In genomic region chr7:56107954-56108258, GRCh38 we compare ENCODE assay signal across 19 cellular contexts. TPM values are rescaled to one million over a fixed set of nuclear protein-coding genes. Genes with fewer than 3 reads are reported as not detected.
A peak's percentile ranks its signal among the peaks of the same experiment; 100 is the strongest.
DNase-seq lines count a peak whose midpoint lies in the region; ATAC-seq and TF ChIP-seq lines count a peak whose summit lies in the region.
"Had no signal": no experiment of that assay in that cellular context is flagged by ENCODE, and none has a peak within 500 bp of the region (broad histone marks: within the 10 kb centered on the region; RNA-seq: fewer than 3 reads in every experiment).

No MANE protein-coding gene starts in this region.

- H3K27ac Mint-ChIP-seq in CD4-positive, CD25-positive, alpha-beta regulatory T cell: peak overlapping the region in 2 of 3 donors; percentile 98 to 99
- peak overlapping the region; percentile 55 for H3K27ac Mint-ChIP-seq in CD8-positive, alpha-beta T cell
- peak overlapping the region; percentile 96 for H3K27ac Mint-ChIP-seq in activated T-helper 17 cell treated with anti-CD3 and anti-CD28 coated beads, Interleukin-2, amount 50 U/mL, for 72 hours
- peak overlapping the region in 5 of 6 donors; percentile 24 to 97 (median 71) for H3K27ac Mint-ChIP-seq in naive B cell

- peaks cover 30% of the 10 kb centered on the region for H3K4me1 ChIP-seq in CD4-positive, CD25-positive, alpha-beta regulatory T cell (ENCODE audit: control insufficient read depth, insufficient read depth, low read length, poor library complexity, severe bottlenecking)
- H3K4me1 ChIP-seq in CD8-positive, alpha-beta T cell (ENCODE audit: insufficient read depth, low read length): peaks cover 20% of the 10 kb centered on the region
- H3K4me1 ChIP-seq in aorta (ENCODE audit: control insufficient read depth in 1 of 2, insufficient read depth in 2 of 2, low read length in 2 of 2): no peaks in the 10 kb centered on the region
- H3K4me1 ChIP-seq: BE2C had no signal

- H3K9me3 Mint-ChIP-seq in CD4-positive, CD25-positive, alpha-beta regulatory T cell: peaks cover 0 to 3% (median 0%) of the 10 kb centered on the region in 7 donors
- H3K9me3 Mint-ChIP-seq in CD8-positive, alpha-beta T cell: peaks cover 2% of the 10 kb centered on the region
- H3K9me3 Mint-ChIP-seq in activated T-helper 17 cell treated with anti-CD3 and anti-CD28 coated beads, Interleukin-2, amount 50 U/mL, for 72 hours: no peaks in the 10 kb centered on the region
- peaks cover 0 to 5% (median 2%) of the 10 kb centered on the region in 7 donors for H3K9me3 Mint-ChIP-seq in naive B cell

- POLR2A ChIA-PET in CD8-positive, alpha-beta T cell (lab: Charles Lee): interaction anchor here (3.1 kb wide), 1 partner anchor 44 kb away, joined by 21 read pairs; the partner anchor contains the start of gene SUMF2

- H3K27me3 Mint-ChIP-seq in CD4-positive, CD25-positive, alpha-beta regulatory T cell: peaks cover 5% of the 10 kb centered on the region
- H3K27me3 Mint-ChIP-seq in CD8-positive, alpha-beta T cell (ENCODE audit: low read depth): peaks cover 2% of the 10 kb centered on the region
- no peaks in the 10 kb centered on the region for H3K27me3 Mint-ChIP-seq in activated T-helper 17 cell treated with anti-CD3 and anti-CD28 coated beads, Interleukin-2, amount 50 U/mL, for 72 hours
- peaks cover 0 to 3% (median under 1%) of the 10 kb centered on the region in 3 donors for H3K27me3 Mint-ChIP-seq in naive B cell

- no peak for ATAC-seq in CD4-positive, CD25-positive, alpha-beta regulatory T cell (ENCODE audit: low read depth in 2 of 2)
- ATAC-seq in CD8-positive, alpha-beta T cell: no peak
- no peak for ATAC-seq in activated T-helper 17 cell treated with anti-CD3 and anti-CD28 coated beads, Interleukin-2, amount 50 U/mL, for 72 hours (replicated peaks)
- no peak for ATAC-seq in naive B cell (ENCODE audit: low read depth in 2 of 2)
- ATAC-seq in aorta (ENCODE audit: low FRiP score): no peak
- ATAC-seq in esophagus mucosa: no peak
- ATAC-seq: upper lobe of right lung had no signal

- no peaks in the 10 kb centered on the region for H3K9me3 ChIP-seq in CD4-positive, CD25-positive, alpha-beta regulatory T cell (ENCODE audit: control insufficient read depth in 2 of 2, low read length in 2 of 2)
- no peaks in the 10 kb centered on the region for H3K9me3 ChIP-seq in CD8-positive, alpha-beta T cell (ENCODE audit: low read length)
- H3K9me3 ChIP-seq in aorta (ENCODE audit: control insufficient read depth, low read length): no peaks in the 10 kb centered on the region
- H3K9me3 ChIP-seq: BE2C, Peyer's patch, stomach, upper lobe of right lung had no signal

- H3K4me3 ChIP-seq in CD4-positive, CD25-positive, alpha-beta regulatory T cell (ENCODE audit: low read depth, low read length): no peak overlapping the region
- no peak overlapping the region for H3K4me3 ChIP-seq in CD8-positive, alpha-beta T cell (ENCODE audit: low read depth, low read length)
- no peak overlapping the region for H3K4me3 ChIP-seq in aorta (ENCODE audit: low read length in 2 of 2)
- H3K4me3 ChIP-seq: Peyer's patch, stomach, upper lobe of right lung had no signal

- intact Hi-C loops in CD8-positive, alpha-beta T cell (cut with DNase I, micrococcal nuclease): loop anchor here (2.0 to 5.0 kb wide), 6 partner anchors 56 to 1347 kb away; partner anchors contain the start of genes CCT6A (in 1 of the 2), MRPS17 (in 1 of the 2), PSPH (in 1 of the 2) and VOPP1 (in 1 of the 2)
- intact Hi-C loops in aorta (cut with DNase I): loop anchor here (2.0 to 10.0 kb wide), 3 partner anchors 81 to 179 kb away; no protein-coding TSS in a partner anchor

- H3K36me3 ChIP-seq in CD4-positive, CD25-positive, alpha-beta regulatory T cell (ENCODE audit: control insufficient read depth, insufficient read depth, low read length): peaks cover 9% of the 10 kb centered on the region
- H3K36me3 ChIP-seq in CD8-positive, alpha-beta T cell (ENCODE audit: insufficient read depth, low read length): peaks cover 12% of the 10 kb centered on the region
- peaks cover 0 to 2% of the 10 kb centered on the region in 2 donors for H3K36me3 ChIP-seq in aorta (ENCODE audit: control insufficient read depth in 1 of 2, insufficient read depth in 2 of 2, low read length in 1 of 2)

- H3K36me3 Mint-ChIP-seq in CD4-positive, CD25-positive, alpha-beta regulatory T cell: peaks cover 16% of the 10 kb centered on the region
- peaks cover 27% of the 10 kb centered on the region for H3K36me3 Mint-ChIP-seq in CD8-positive, alpha-beta T cell
- peaks cover 38% of the 10 kb centered on the region for H3K36me3 Mint-ChIP-seq in activated T-helper 17 cell treated with anti-CD3 and anti-CD28 coated beads, Interleukin-2, amount 50 U/mL, for 72 hours (ENCODE audit: low read depth)
- H3K36me3 Mint-ChIP-seq in naive B cell: peaks cover 4 to 22% of the 10 kb centered on the region in 2 donors

- WGBS in aorta, 2 donors: 91 to 98% methylated on average over 1 of the region's 1 CpG

- H3K27ac ChIP-seq in CD4-positive, CD25-positive, alpha-beta regulatory T cell (ENCODE audit: insufficient read depth, low read length, poor library complexity, severe bottlenecking): no peak overlapping the region
- no peak overlapping the region for H3K27ac ChIP-seq in CD8-positive, alpha-beta T cell (ENCODE audit: low read depth, low read length)
- H3K27ac ChIP-seq in aorta (ENCODE audit: low read depth in 1 of 2, low read length in 2 of 2): no peak overlapping the region
- H3K27ac ChIP-seq: Peyer's patch, stomach, upper lobe of right lung had no signal

- TF ChIP-seq CTCF in CD8-positive, alpha-beta T cell (IDR thresholded peaks at IDR 0.05): no peak

- H3K27me3 ChIP-seq in CD4-positive, CD25-positive, alpha-beta regulatory T cell (ENCODE audit: control insufficient read depth, insufficient read depth, low read length): peaks cover 2% of the 10 kb centered on the region
- H3K27me3 ChIP-seq in CD8-positive, alpha-beta T cell (ENCODE audit: insufficient read depth, low read length): no peaks in the 10 kb centered on the region
- H3K27me3 ChIP-seq in aorta (ENCODE audit: control insufficient read depth in 1 of 2, insufficient read depth in 2 of 2, low read length in 1 of 2): no peaks in the 10 kb centered on the region
- H3K27me3 ChIP-seq: Peyer's patch, stomach, upper lobe of right lung had no signal

- no peak for DNase-seq in CD4-positive, CD25-positive, alpha-beta regulatory T cell
- no peak for DNase-seq in CD8-positive, alpha-beta T cell
- DNase-seq in naive B cell: no peak
- no peak for DNase-seq in globus pallidus (ENCODE audit: low spot score)
- no peak for DNase-seq in aorta
- no peak for DNase-seq in NCI-H1436 (lab: John Stamatoyannopoulos, UW)
- DNase-seq: activated CD4-positive, alpha-beta T cell treated with anti-CD3 and anti-CD28 coated beads, Interleukin-2, amount 50 U/mL, for 4 hours; activated effector memory CD4-positive, alpha-beta T cell treated with anti-CD3 and anti-CD28 coated beads, Interleukin-2, amount 50 U/mL, for 16 hours; BE2C; NCI-H1092 treated with DMSO at 0.1 percent for 48 hours; NCI-H82; stomach; upper lobe of right lung had no signal

- CTCF ChIA-PET in CD8-positive, alpha-beta T cell (lab: Charles Lee): no interaction called here

- H3K4me3 Mint-ChIP-seq in CD4-positive, CD25-positive, alpha-beta regulatory T cell: peak overlapping the region; percentile 59 to 97 (median 66)
- H3K4me3 Mint-ChIP-seq in CD8-positive, alpha-beta T cell: peak overlapping the region; percentile 95
- H3K4me3 Mint-ChIP-seq in activated T-helper 17 cell treated with anti-CD3 and anti-CD28 coated beads, Interleukin-2, amount 50 U/mL, for 72 hours: peak overlapping the region; percentile 92
- peak overlapping the region in 5 of 8 donors; percentile 93 to 98 (median 98) for H3K4me3 Mint-ChIP-seq in naive B cell

- H3K4me1 Mint-ChIP-seq in CD4-positive, CD25-positive, alpha-beta regulatory T cell: peaks cover 0 to 43% (median 21%) of the 10 kb centered on the region in 4 donors
- peaks cover 33% of the 10 kb centered on the region for H3K4me1 Mint-ChIP-seq in CD8-positive, alpha-beta T cell (ENCODE audit: low read depth)
- peaks cover 19% of the 10 kb centered on the region for H3K4me1 Mint-ChIP-seq in activated T-helper 17 cell treated with anti-CD3 and anti-CD28 coated beads, Interleukin-2, amount 50 U/mL, for 72 hours
- peaks cover 23 to 40% (median 31%) of the 10 kb centered on the region in 3 donors for H3K4me1 Mint-ChIP-seq in naive B cell

RNA-seq across cellular contexts. Expression of gene CHCHD2, which starts 1.6 kb away (rescaled TPM):
- 243 TPM for total RNA-seq in CD4-positive, CD25-positive, alpha-beta regulatory T cell
- polyA plus RNA-seq in CD4-positive, CD25-positive, alpha-beta regulatory T cell: 100 to 1,000 TPM; 505 to 622 (median 531) TPM
- 100 to 1,000 TPM; 283 to 294 TPM for total RNA-seq in CD8-positive, alpha-beta T cell
- 100 to 1,000 TPM; 498 to 792 TPM for total RNA-seq in activated T-helper 17 cell treated with anti-CD3 and anti-CD28 coated beads, Interleukin-2, amount 50 U/mL, for 72 hours
- polyA plus RNA-seq in naive B cell (ENCODE audit: low read depth in 6 of 6) (100 to 1,000 TPM; 457 to 617 (median 493) TPM), aorta (100 to 1,000 TPM; 379 to 492 TPM)
- total RNA-seq in aorta (100 to 1,000 TPM; 187 to 240 TPM), esophagus mucosa (387 TPM)

RNA-seq across cellular contexts. Expression of gene NUPR2, which starts 8.3 kb away (rescaled TPM):
- not detected for total RNA-seq in CD4-positive, CD25-positive, alpha-beta regulatory T cell
- 1 to 10 TPM in 1 of 4 donors, not detected in 3; 1.0 TPM for polyA plus RNA-seq in CD4-positive, CD25-positive, alpha-beta regulatory T cell
- not detected for total RNA-seq in CD8-positive, alpha-beta T cell
- total RNA-seq in activated T-helper 17 cell treated with anti-CD3 and anti-CD28 coated beads, Interleukin-2, amount 50 U/mL, for 72 hours: not detected
- polyA plus RNA-seq in naive B cell (ENCODE audit: low read depth in 6 of 6): not detected
- total RNA-seq in aorta: 1 to 10 TPM in 1 of 2 donors, under 1 TPM in 1; 0.62 to 1.1 TPM
- 1 to 10 TPM; 1.3 to 3.3 TPM for polyA plus RNA-seq in aorta
- 0.32 TPM for total RNA-seq in esophagus mucosa
- total RNA-seq: H4, myocyte, Peyer's patch had no signal

RNA-seq across cellular contexts. Expression of gene PHKG1, which starts 15.2 kb away (rescaled TPM):
- total RNA-seq in CD4-positive, CD25-positive, alpha-beta regulatory T cell: 8.2 TPM
- polyA plus RNA-seq in CD4-positive, CD25-positive, alpha-beta regulatory T cell: under 1 TPM; 0.08 to 0.71 (median 0.25) TPM
- total RNA-seq in CD8-positive, alpha-beta T cell: 1 to 10 TPM; 8.9 to 9.6 TPM
- 1 to 10 TPM; 3.0 to 6.0 TPM for total RNA-seq in activated T-helper 17 cell treated with anti-CD3 and anti-CD28 coated beads, Interleukin-2, amount 50 U/mL, for 72 hours
- under 1 TPM in 5 of 6 donors, not detected in 1; 0.15 to 0.63 (median 0.41) TPM for polyA plus RNA-seq in naive B cell (ENCODE audit: low read depth in 6 of 6)
- total RNA-seq in aorta: 1 to 10 TPM; 4.6 to 9.3 TPM
- 10 to 100 TPM in 1 of 2 donors, 1 to 10 TPM in 1; 2.9 to 20.5 TPM for polyA plus RNA-seq in aorta
- total RNA-seq in esophagus mucosa: 0.88 TPM
- total RNA-seq: epithelial cell of proximal tubule had no signal

RNA-seq across cellular contexts. Expression of gene SUMF2, which starts 43.8 kb away (rescaled TPM):
- total RNA-seq in CD4-positive, CD25-positive, alpha-beta regulatory T cell: 114 TPM
- 100 to 1,000 TPM; 166 to 205 (median 192) TPM for polyA plus RNA-seq in CD4-positive, CD25-positive, alpha-beta regulatory T cell
- 100 to 1,000 TPM in 1 of 2 experiments, 10 to 100 TPM in 1; 97.8 to 103 TPM for total RNA-seq in CD8-positive, alpha-beta T cell
- total RNA-seq in activated T-helper 17 cell treated with anti-CD3 and anti-CD28 coated beads, Interleukin-2, amount 50 U/mL, for 72 hours: 10 to 100 TPM; 88.2 to 89.6 TPM
- polyA plus RNA-seq in naive B cell (ENCODE audit: low read depth in 6 of 6) (100 to 1,000 TPM in 4 of 6 donors, 10 to 100 TPM in 2; 48.2 to 143 (median 132) TPM), aorta (100 to 1,000 TPM in 1 of 2 donors, 10 to 100 TPM in 1; 47.7 to 143 TPM)
- total RNA-seq in aorta (100 to 1,000 TPM in 1 of 2 donors, 10 to 100 TPM in 1; 95.2 to 118 TPM), esophagus mucosa (91.7 TPM)

RNA-seq across cellular contexts. Expression of gene CCT6A, which starts 56.3 kb away (rescaled TPM):
- 42.0 TPM for total RNA-seq in CD4-positive, CD25-positive, alpha-beta regulatory T cell
- polyA plus RNA-seq in CD4-positive, CD25-positive, alpha-beta regulatory T cell: 10 to 100 TPM; 82.1 to 96.2 (median 89.8) TPM
- total RNA-seq in CD8-positive, alpha-beta T cell: 10 to 100 TPM; 36.3 to 40.9 TPM
- total RNA-seq in activated T-helper 17 cell treated with anti-CD3 and anti-CD28 coated beads, Interleukin-2, amount 50 U/mL, for 72 hours: 100 to 1,000 TPM; 108 to 232 TPM
- 100 to 1,000 TPM in 1 of 6 donors, 10 to 100 TPM in 5; 56.1 to 102 (median 83.4) TPM for polyA plus RNA-seq in naive B cell (ENCODE audit: low read depth in 6 of 6)
- 10 to 100 TPM; 80.6 to 82.8 TPM for total RNA-seq in aorta
- 100 to 1,000 TPM in 1 of 2 donors, 10 to 100 TPM in 1; 88.1 to 115 TPM for polyA plus RNA-seq in aorta
- 81.3 TPM for total RNA-seq in esophagus mucosa
